8 cellular contexts compared by ENCODE assay signal in the genomic region with DNA sequence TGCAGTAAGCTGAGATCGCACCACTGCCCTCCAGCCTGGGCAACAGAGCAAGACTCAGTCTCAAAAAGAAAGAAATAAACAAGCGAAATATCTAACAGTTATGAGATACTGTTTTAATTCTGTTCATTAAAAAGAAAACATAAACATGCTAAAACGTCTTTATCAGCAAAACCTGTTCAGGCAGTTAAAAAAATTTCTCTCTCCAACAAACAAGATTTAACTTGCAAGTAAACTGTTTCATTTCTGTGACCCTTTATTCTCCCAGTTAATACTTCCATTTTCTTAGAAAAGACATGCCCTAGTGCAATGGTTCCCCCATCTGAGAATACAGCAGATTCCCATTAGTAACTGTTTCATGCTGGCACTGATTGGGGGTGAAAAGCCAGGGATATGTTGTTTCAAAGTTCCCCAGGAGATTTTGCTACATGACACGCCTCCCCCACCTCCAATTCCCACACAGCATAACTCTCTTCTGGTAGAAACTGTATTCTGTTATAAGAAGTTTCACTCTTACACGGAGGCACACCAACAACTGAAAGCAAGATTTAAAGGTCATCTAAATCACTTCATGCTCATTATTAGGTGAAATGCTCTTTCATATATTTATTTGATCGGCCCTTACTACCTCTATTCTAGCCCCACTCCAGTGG. TPM values are rescaled to one million over a fixed set of nuclear protein-coding genes. Genes with fewer than 3 reads are reported as not detected.
A peak's percentile ranks its signal among the peaks of the same experiment; 100 is the strongest.
DNase-seq lines count a peak whose midpoint lies in the region; ATAC-seq, FAIRE-seq and TF ChIP-seq lines count a peak whose summit lies in the region.

No MANE protein-coding gene starts in this region.

- 29 to 38% methylated on average over 6 of the region's 6 CpGs for WGBS in pancreas, 2 donors

- DNase-seq in activated CD4-positive, alpha-beta memory T cell treated with anti-CD3 and anti-CD28 coated beads, Interleukin-2, amount 10 ng/mL, durations not matched to agents 7 days and 5 days, result no peak
- DNase-seq in pancreas (no peak), NCI-H2171 treated with DMSO at 0.1 percent for 48 hours (lab: John Stamatoyannopoulos, UW) (no peak), urothelium cell line (ENCODE audit: low spot score) (no peak), islet precursor cell (no peak), gastrocnemius medialis (no peak)

- no peaks in the 10 kb centered on the region for H3K27me3 ChIP-seq in pancreas
- no peaks in the 10 kb centered on the region for H3K27me3 ChIP-seq in gastrocnemius medialis

- CTCF ChIA-PET in activated CD4-positive, alpha-beta memory T cell treated with anti-CD3 and anti-CD28 coated beads, Interleukin-2, amount 10 ng/mL, durations not matched to agents 7 days and 5 days (lab: Charles Lee), result interaction anchor here (1.1 to 1.7 kb wide), 3 partner anchors 8 to 60 kb away, joined by 3 to 8 read pairs (median 3); no protein-coding TSS in a partner anchor

- in situ Hi-C loops in gastrocnemius medialis (cut with MboI; ENCODE audit: low sequenced_read_pairs in 4 of 4), result no loop called here

- intact Hi-C loops in pancreas (cut with DNase I), result loop anchor here in 2 of 3 donors (10.0 kb wide), 1 partner anchor 60 kb away; no protein-coding TSS in a partner anchor
- intact Hi-C loops in gastrocnemius medialis (cut with DNase I; ENCODE audit: low total_unique reads), result no loop called here

- H3K4me1 Mint-ChIP-seq in activated CD4-positive, alpha-beta memory T cell treated with anti-CD3 and anti-CD28 coated beads, Interleukin-2, amount 10 ng/mL, durations not matched to agents 7 days and 5 days, result peaks cover 81% of the 10 kb centered on the region

- no peak for TF ChIP-seq POLR2A in gastrocnemius medialis (IDR thresholded peaks at IDR 0.05)

- FAIRE-seq in pancreas (lab: Jason Lieb, UNC) (no peak), urothelium cell line (lab: Jason Lieb, UNC) (no peak)

- no peaks in the 10 kb centered on the region for H3K9me3 Mint-ChIP-seq in activated CD4-positive, alpha-beta memory T cell treated with anti-CD3 and anti-CD28 coated beads, Interleukin-2, amount 10 ng/mL, durations not matched to agents 7 days and 5 days

- POLR2A ChIA-PET in activated CD4-positive, alpha-beta memory T cell treated with anti-CD3 and anti-CD28 coated beads, Interleukin-2, amount 10 ng/mL, durations not matched to agents 7 days and 5 days (lab: Charles Lee), result interaction anchor here (0.9 to 3.1 kb wide), 6 partner anchors 9 to 65 kb away, joined by 3 to 33 read pairs (median 6); a partner anchor contains a TSS

- H3K27me3 Mint-ChIP-seq in activated CD4-positive, alpha-beta memory T cell treated with anti-CD3 and anti-CD28 coated beads, Interleukin-2, amount 10 ng/mL, durations not matched to agents 7 days and 5 days, result no peaks in the 10 kb centered on the region

- peaks cover 50% of the 10 kb centered on the region for H3K36me3 Mint-ChIP-seq in activated CD4-positive, alpha-beta memory T cell treated with anti-CD3 and anti-CD28 coated beads, Interleukin-2, amount 10 ng/mL, durations not matched to agents 7 days and 5 days (ENCODE audit: low read depth)

- H3K27ac ChIP-seq in pancreas (peak overlapping the region; percentile 22 to 85 (median 62)), gastrocnemius medialis (no peak overlapping the region)

- no peak for TF ChIP-seq CTCF in pancreas (IDR thresholded peaks at IDR 0.05)
- TF ChIP-seq CTCF in gastrocnemius medialis (IDR thresholded peaks at IDR 0.05 in 4 of 5, conservative IDR thresholded peaks at IDR 0.05 in 1 of 5), result no peak

- no peaks in the 10 kb centered on the region for H3K36me3 ChIP-seq in pancreas
- H3K36me3 ChIP-seq in gastrocnemius medialis, result no peaks in the 10 kb centered on the region

- H3K4me1 ChIP-seq in pancreas (peaks cover 23 to 64% (median 53%) of the 10 kb centered on the region in 3 donors), gastrocnemius medialis (peaks cover 12 to 22% of the 10 kb centered on the region in 2 donors)

- H3K4me3 Mint-ChIP-seq in activated CD4-positive, alpha-beta memory T cell treated with anti-CD3 and anti-CD28 coated beads, Interleukin-2, amount 10 ng/mL, durations not matched to agents 7 days and 5 days, result peak overlapping the region; percentile 39

- no peak overlapping the region for H3K4me3 ChIP-seq in pancreas
- H3K4me3 ChIP-seq in gastrocnemius medialis, result no peak overlapping the region

- peak; percentile 82 for ATAC-seq in GM18870 (IDR thresholded peaks at IDR 0.05; ENCODE audit: unreplicated experiment)
- ATAC-seq in HG02840 (IDR thresholded peaks at IDR 0.05; ENCODE audit: low FRiP score, unreplicated experiment), result peak; percentile 49
- peak in 2 of 4 donors; percentile 4 to 5 for ATAC-seq in pancreas
- no peak for ATAC-seq in gastrocnemius medialis

- H3K27ac Mint-ChIP-seq in activated CD4-positive, alpha-beta memory T cell treated with anti-CD3 and anti-CD28 coated beads, Interleukin-2, amount 10 ng/mL, durations not matched to agents 7 days and 5 days, result peak overlapping the region; percentile 44

- no peaks in the 10 kb centered on the region for H3K9me3 ChIP-seq in pancreas
- H3K9me3 ChIP-seq in gastrocnemius medialis, result no peaks in the 10 kb centered on the region

RNA-seq across cellular contexts. Expression of a gene that starts 24.4 kb away (rescaled TPM):
- total RNA-seq in activated CD4-positive, alpha-beta memory T cell treated with anti-CD3 and anti-CD28 coated beads, Interleukin-2, amount 10 ng/mL, durations not matched to agents 7 days and 5 days, result 100 to 1,000 TPM; 159 to 169 TPM
- total RNA-seq in pancreas (10 to 100 TPM; 31.6 to 61.6 (median 40.6) TPM), gastrocnemius medialis (10 to 100 TPM; 24.8 to 48.7 (median 33.7) TPM)
- polyA plus RNA-seq in pancreas, result 10 to 100 TPM in 1 of 2 donors, 1 to 10 TPM in 1; 9.4 to 18.5 TPM

Comparison
In these comparisons a context has a peak if more than half of its experiments do, and no peak if none do; other contexts are left out.
1. ATAC-seq: peak in GM18870 (single experiment) and HG02840 (single experiment); none in gastrocnemius medialis (0 of 2).
2. H3K27ac ChIP-seq: peak in pancreas (4 of 4); none in gastrocnemius medialis (0 of 4).